ENCODE assay signal across 8 cellular contexts in the genomic region with DNA sequence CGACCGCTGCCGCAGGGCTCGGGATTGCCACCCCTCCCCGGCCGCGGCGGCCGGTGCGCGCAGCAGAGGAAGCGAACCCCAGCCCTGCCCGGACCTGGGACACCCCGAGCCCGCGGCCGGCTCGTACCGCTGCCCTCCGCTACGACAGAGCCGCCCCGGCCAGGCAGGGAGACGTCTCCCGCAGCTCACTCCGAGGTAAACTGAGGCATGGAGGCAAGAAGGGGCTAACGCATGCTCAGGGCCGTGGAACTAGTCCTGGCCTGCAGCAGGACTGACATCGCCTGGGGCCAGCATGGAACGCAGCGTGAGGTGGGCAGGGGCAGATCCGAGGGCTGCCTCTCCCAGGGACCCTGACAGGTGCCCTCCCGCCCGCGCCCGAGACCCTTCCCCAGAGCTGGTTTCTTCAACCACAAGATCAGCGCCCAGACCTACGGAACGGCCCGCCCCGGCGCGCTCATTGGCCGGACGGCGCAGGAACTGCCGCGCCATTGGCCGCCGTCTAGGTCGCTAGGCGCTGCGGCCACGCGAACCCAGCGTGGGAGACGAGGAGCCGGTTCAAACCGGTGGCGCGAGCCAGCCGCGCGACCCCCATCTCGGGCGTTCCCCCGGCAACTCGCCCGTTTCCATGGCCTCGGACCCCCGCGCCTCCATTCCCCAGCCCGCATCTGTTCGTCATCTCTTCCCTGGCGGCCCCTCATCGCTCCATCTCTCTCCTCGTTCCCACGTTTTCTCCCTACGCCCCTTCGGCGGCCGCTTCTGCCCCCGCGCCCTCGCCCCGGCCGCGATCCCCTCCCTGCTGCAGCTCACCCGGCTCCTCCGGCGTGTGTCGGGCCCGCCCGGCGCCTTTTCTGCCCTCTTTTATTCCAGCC. TPM values are rescaled to one million over a fixed set of nuclear protein-coding genes. Genes with fewer than 3 reads are reported as not detected.
A peak's percentile ranks its signal among the peaks of the same experiment; 100 is the strongest.
DNase-seq lines count a peak whose midpoint lies in the region; ATAC-seq and TF ChIP-seq lines count a peak whose summit lies in the region.

A gene (minus strand): TSS at position 848 of the 869 bp plus-strand sequence. CDS start 960 bp downstream, outside the sequence.

- peak within 1 kb of the TSS; percentile 89 for H3K4me2 ChIP-seq in hepatocyte

- H4K20me1 ChIP-seq in hepatocyte (ENCODE audit: insufficient read depth, poor library complexity, severe bottlenecking): no peaks in the 10 kb centered on the region

- H3K79me2 ChIP-seq in hepatocyte: no peaks in the 10 kb centered on the region

- H3K9me3 ChIP-seq in hepatocyte (ENCODE audit: low read depth): no peaks in the 10 kb centered on the region
- no peaks in the 10 kb centered on the region for H3K9me3 ChIP-seq in vagina

- H3K36me3 ChIP-seq in hepatocyte (replicated peaks; ENCODE audit: insufficient read depth, low read depth) (no peaks in the 10 kb centered on the region), rectal smooth muscle tissue (ENCODE audit: control insufficient read depth, insufficient read depth, low read length) (peaks cover 3% of the 10 kb centered on the region), vagina (no peaks in the 10 kb centered on the region)

- peak; percentile 50 for ATAC-seq in HG02588 (IDR thresholded peaks at IDR 0.05; ENCODE audit: unreplicated experiment)

- TF ChIP-seq POLR2A in GM10847 (IDR thresholded peaks at IDR 0.05; ENCODE audit: extremely low read depth, insufficient read length): peak; percentile 18
- TF ChIP-seq POLR2A in vagina (IDR thresholded peaks at IDR 0.05): peak in 1 of 2 donors; percentile 9

- DNase-seq in NCI-H1105 treated with DMSO at 0.1 percent for 48 hours (lab: John Stamatoyannopoulos, UW) (peak; percentile 62), T-helper 9 cell (peak; percentile 59), astrocyte of the hippocampus (ENCODE audit: low read depth, low spot score) (peak; percentile 96), hepatocyte (ENCODE audit: low spot score) (peak; percentile 93), vagina (ENCODE audit: extremely low spot score in 2 of 2) (no peak)

- intact Hi-C loops in vagina (cut with DNase I): loop anchor here (2.0 kb wide), 1 partner anchor 53 kb away; no protein-coding TSS in a partner anchor

- peak within 1 kb of the TSS; percentile 89 for H2AFZ ChIP-seq in hepatocyte

- H3K4me3 ChIP-seq in hepatocyte (peak within 1 kb of the TSS; percentile 48), rectal smooth muscle tissue (ENCODE audit: low read length) (peak within 1 kb of the TSS; percentile 86), vagina (peak within 1 kb of the TSS; percentile 69 to 96)

- no peaks in the 10 kb centered on the region for H3K9me2 ChIP-seq in hepatocyte (replicated peaks; ENCODE audit: insufficient read depth)

- H3K27me3 ChIP-seq in hepatocyte (peaks cover 8% of the 10 kb centered on the region), rectal smooth muscle tissue (ENCODE audit: control insufficient read depth, insufficient read depth, low read length) (no peaks in the 10 kb centered on the region), vagina (no peaks in the 10 kb centered on the region)

- peak within 1 kb of the TSS; percentile 51 for H3K9ac ChIP-seq in rectal smooth muscle tissue (ENCODE audit: low read length)

- H3K4me1 ChIP-seq in hepatocyte (ENCODE audit: insufficient read depth) (peaks cover 24% of the 10 kb centered on the region), rectal smooth muscle tissue (ENCODE audit: control insufficient read depth, insufficient read depth, low read length) (no peaks in the 10 kb centered on the region), vagina (peaks cover 16% of the 10 kb centered on the region)

- TF ChIP-seq CTCF in hepatocyte (IDR thresholded peaks at IDR 0.05; ENCODE audit: poor library complexity): no peak
- no peak for TF ChIP-seq CTCF in vagina (IDR thresholded peaks at IDR 0.05)

- peak within 1 kb of the TSS; percentile 91 for H3K27ac ChIP-seq in hepatocyte
- H3K27ac ChIP-seq in rectal smooth muscle tissue (ENCODE audit: low read depth, low read length): peak within 1 kb of the TSS; percentile 92
- H3K27ac ChIP-seq in vagina: peak within 1 kb of the TSS; percentile 95

- 1% methylated on average over 67 of the region's 95 CpGs for WGBS in hepatocyte (ENCODE audit: low lambda C conversion rate, missing lambda C conversion rate)

RNA-seq across cellular contexts. Expression of the gene that starts here (rescaled TPM):
- 6.0 and 6.1 TPM in 2 replicates for total RNA-seq in hepatocyte
- 9.8 and 10.2 TPM in 2 replicates for polyA plus RNA-seq in hepatocyte
- total RNA-seq in vagina: 5.2 TPM

Comparison
In these comparisons a context has a peak if more than half of its experiments do, and no peak if none do; other contexts are left out.
1. DNase-seq: peak in NCI-H1105 treated with DMSO at 0.1 percent for 48 hours (single experiment), T-helper 9 cell (single experiment), astrocyte of the hippocampus (single experiment) and hepatocyte (single experiment); none in vagina (0 of 2).
2. Peak in every context shown above with its lines, with median percentiles within 50 percentile points of each other: H3K27ac ChIP-seq and H3K4me3 ChIP-seq.